ENCODE assay signal across 18 cellular contexts in genomic region chr9:121316852-121317373, GRCh38. TPM values are rescaled to one million over a fixed set of nuclear protein-coding genes. Genes with fewer than 3 reads are reported as not detected.
DNase-seq lines count a peak whose midpoint lies in the region; ATAC-seq and TF ChIP-seq lines count a peak whose summit lies in the region.
"Had no signal": no experiment of that assay in that cellular context is flagged by ENCODE, and none has a peak within 500 bp of the region (broad histone marks: within the 10 kb centered on the region; RNA-seq: fewer than 3 reads in every experiment).

No MANE protein-coding gene starts in this region.

- no peak overlapping the region for H2BK20ac ChIP-seq in IMR-90 (ENCODE audit: low read depth, low read length)

- H4K91ac ChIP-seq in IMR-90 (ENCODE audit: insufficient read depth, low read depth, low read length), result no peak overlapping the region

- peaks cover 4% of the 10 kb centered on the region for H3K4me1 ChIP-seq in IMR-90 (ENCODE audit: control insufficient read depth, insufficient read depth, low read length)
- H3K4me1 ChIP-seq in neutrophil (ENCODE audit: control insufficient read depth in 1 of 2, insufficient read depth in 1 of 2, low read depth in 1 of 2, low read length in 1 of 2), result peaks cover 19 to 22% of the 10 kb centered on the region in 2 experiments
- peaks cover 10 to 79% (median 65%) of the 10 kb centered on the region in 5 donors for H3K4me1 ChIP-seq in subcutaneous abdominal adipose tissue (ENCODE audit: control insufficient read depth in 5 of 5, insufficient read depth in 5 of 5, low read length in 5 of 5)
- H3K4me1 ChIP-seq: parathyroid adenoma had no signal

- H2BK120ac ChIP-seq in IMR-90 (ENCODE audit: low read depth, low read length), result no peak overlapping the region

- BruUV-seq in IMR-90 (replicated peaks; lab: Mats Ljungman, UMichigan), result no TSS peak

- H2AK5ac ChIP-seq in IMR-90 (ENCODE audit: low read depth, low read length), result no peak overlapping the region

- DNase-seq in IMR-90 (no peak), coronary artery (ENCODE audit: low spot score) (peak; percentile 62), NCI-H524 treated with DMSO at 0.1 percent for 48 hours (lab: John Stamatoyannopoulos, UW) (no peak)
- DNase-seq: activated naive CD4-positive, alpha-beta T cell treated with anti-CD3 and anti-CD28 coated beads, Interleukin-2, amount 10 ng/mL, durations not matched to agents 7 days and 5 days; activated T-cell treated with anti-CD3 and anti-CD28 coated beads, Interleukin-2, amount 50 U/mL, for 4 hours; effector CD4-positive, alpha-beta T cell; erythroblast; naive thymus-derived CD8-positive, alpha-beta T cell; stimulated activated CD4-positive, alpha-beta T cell treated with anti-CD3 and anti-CD28 coated beads, Interleukin-2, amount 100 ng/mL, for 24 hours had no signal

- H3K79me1 ChIP-seq in IMR-90 (ENCODE audit: low read depth in 1 of 2, low read length in 2 of 2), result peaks cover 0 to 20% of the 10 kb centered on the region in 2 experiments; a peak in 1 of 4 replicates

- no peak for ATAC-seq in IMR-90 (ENCODE audit: low read depth)
- ATAC-seq in GM21526 (IDR thresholded peaks at IDR 0.05; ENCODE audit: low FRiP score, unreplicated experiment), result no peak
- no peak for ATAC-seq in HG02852 (IDR thresholded peaks at IDR 0.05; ENCODE audit: unreplicated experiment)
- ATAC-seq in GM21717 (IDR thresholded peaks at IDR 0.05; ENCODE audit: unreplicated experiment), result no peak
- ATAC-seq: activated T-cell treated with anti-CD3 and anti-CD28 coated beads, Interleukin-2, amount 50 U/mL, for 4 hours; GM23338; naive thymus-derived CD8-positive, alpha-beta T cell; stimulated activated memory B cell treated with anti-CD40 and anti-IgM and Interleukin-4, amounts not matched to agents 10 μg/mL and 1 μg/mL and 100 μg/mL, for 72 hours had no signal

- 93% methylated on average over 3 of the region's 11 CpGs; no CpG with 5 or more reads in 1 of the 2 experiments for WGBS in IMR-90 (ENCODE audit: extremely low coverage in 2 of 2, insufficient read length in 1 of 2), 2 experiments

- no peak overlapping the region for H3K23ac ChIP-seq in IMR-90 (ENCODE audit: low read depth, low read length)

- TF ChIP-seq CTCF in IMR-90 (conservative IDR thresholded peaks at IDR 0.05; ENCODE audit: low read depth, low read length) (no peak), coronary artery (IDR thresholded peaks at IDR 0.05) (no peak), neutrophil (IDR thresholded peaks at IDR 0.05) (no peak)

- no peak overlapping the region for H3K4me3 ChIP-seq in IMR-90 (ENCODE audit: insufficient read depth, low read depth, low read length)
- H3K4me3 ChIP-seq in coronary artery, result no peak overlapping the region
- H3K4me3 ChIP-seq in neutrophil (ENCODE audit: low read depth in 1 of 2, low read length in 1 of 2), result no peak overlapping the region
- H3K4me3 ChIP-seq in subcutaneous abdominal adipose tissue (ENCODE audit: low read depth in 1 of 5, low read length in 5 of 5), result peak overlapping the region in 1 of 5 donors; percentile 1
- H3K4me3 ChIP-seq: GM23338, Peyer's patch had no signal

- H3K4me2 ChIP-seq in IMR-90 (ENCODE audit: low read depth, low read length), result no peak overlapping the region
- H3K4me2 ChIP-seq: GM23338 had no signal

- TF ChIP-seq RAD21 in IMR-90 (IDR thresholded peaks at IDR 0.05; ENCODE audit: low read length), result no peak

- H2AFZ ChIP-seq in IMR-90 (replicated peaks; ENCODE audit: low read length, poor library complexity), result no peak overlapping the region
- H2AFZ ChIP-seq: GM23338, parathyroid adenoma had no signal

- H4K20me1 ChIP-seq in IMR-90 (ENCODE audit: insufficient read depth, low read length), result no peaks in the 10 kb centered on the region

- no peak overlapping the region for H3K14ac ChIP-seq in IMR-90 (replicated peaks; ENCODE audit: low read depth, low read length)

- CTCF ChIA-PET in IMR-90 (lab: Yijun Ruan, JAX), result interaction anchor here (0.9 kb wide), 1 partner anchor 83 kb away, joined by 3 read pairs; no protein-coding TSS in a partner anchor

- in situ Hi-C loops in IMR-90 (cut with MboI; ENCODE audit: low sequenced_read_pairs), result loop anchor here (5.0 kb wide), 1 partner anchor 105 kb away; no protein-coding TSS in a partner anchor

- H3K36me3 ChIP-seq in IMR-90 (ENCODE audit: control insufficient read depth, insufficient read depth, low read length), result peaks cover 65% of the 10 kb centered on the region
- H3K36me3 ChIP-seq in neutrophil, result peaks cover 88% of the 10 kb centered on the region
- peaks cover 15 to 95% (median 83%) of the 10 kb centered on the region in 5 donors for H3K36me3 ChIP-seq in subcutaneous abdominal adipose tissue (ENCODE audit: control insufficient read depth in 5 of 5, insufficient read depth in 5 of 5, low read length in 5 of 5)

- no peak overlapping the region for H2BK5ac ChIP-seq in IMR-90 (ENCODE audit: low read depth, low read length, poor library complexity, severe bottlenecking)

- H4K8ac ChIP-seq in IMR-90 (ENCODE audit: low read depth in 2 of 2, low read length in 2 of 2), result no peak overlapping the region

- POLR2A ChIA-PET in IMR-90 (lab: Charles Lee; ENCODE audit: unreplicated experiment), result no interaction called here

- peaks cover 5% of the 10 kb centered on the region; the same call in 1 of the 2 replicates for H3K9me1 ChIP-seq in IMR-90 (ENCODE audit: insufficient read depth, low read length)

- no peak overlapping the region for H2BK15ac ChIP-seq in IMR-90 (ENCODE audit: low read depth, low read length)

- H3K18ac ChIP-seq in IMR-90 (ENCODE audit: low read depth, low read length), result no peak overlapping the region

- peak overlapping the region; percentile 44 for H2AK9ac ChIP-seq in IMR-90 (replicated peaks; ENCODE audit: low read depth, low read length, poor library complexity)

- no peak overlapping the region for H4K5ac ChIP-seq in IMR-90 (ENCODE audit: low read depth, low read length)

- no peaks in the 10 kb centered on the region for H3K27me3 ChIP-seq in IMR-90 (ENCODE audit: control insufficient read depth, insufficient read depth, low read length)
- no peaks in the 10 kb centered on the region for H3K27me3 ChIP-seq in neutrophil
- no peaks in the 10 kb centered on the region for H3K27me3 ChIP-seq in subcutaneous abdominal adipose tissue (ENCODE audit: control insufficient read depth in 5 of 5, insufficient read depth in 4 of 5, low read length in 5 of 5)
- H3K27me3 ChIP-seq: Peyer's patch had no signal

- dilution Hi-C loops in IMR-90 (cut with HindIII; ENCODE audit: low sequenced_read_pairs, unreplicated experiment), result no loop called here

- no peak overlapping the region for H3K4ac ChIP-seq in IMR-90 (ENCODE audit: low read depth, low read length)

- intact Hi-C loops in IMR-90 (cut with micrococcal nuclease), result no loop called here

- H3K9me3 ChIP-seq in IMR-90 (ENCODE audit: control insufficient read depth, insufficient read depth, low read length), result no peaks in the 10 kb centered on the region
- H3K9me3 ChIP-seq in neutrophil, result no peaks in the 10 kb centered on the region
- no peaks in the 10 kb centered on the region for H3K9me3 ChIP-seq in subcutaneous abdominal adipose tissue (ENCODE audit: control insufficient read depth in 5 of 5, low read length in 5 of 5)
- H3K9me3 ChIP-seq: Peyer's patch had no signal

- H3K9ac ChIP-seq in IMR-90 (ENCODE audit: low read depth, low read length) (no peak overlapping the region), subcutaneous abdominal adipose tissue (ENCODE audit: low read length in 5 of 5) (peak overlapping the region in 1 of 5 donors; percentile 25)
- H3K9ac ChIP-seq: parathyroid adenoma had no signal

- H3K56ac ChIP-seq in IMR-90 (ENCODE audit: extremely low read depth, insufficient read depth, low read length), result no peak overlapping the region

- H3K27ac ChIP-seq in IMR-90 (ENCODE audit: insufficient read depth, low read length) (no peak overlapping the region), coronary artery (peak overlapping the region; percentile 97 to 99), neutrophil (peak overlapping the region; percentile 32), subcutaneous abdominal adipose tissue (ENCODE audit: low read depth, low read length) (peak overlapping the region; percentile 86)
- H3K27ac ChIP-seq: parathyroid adenoma had no signal

- TF ChIP-seq POLR2A in IMR-90 (IDR thresholded peaks at IDR 0.05; ENCODE audit: low read depth, low read length), result no peak

TF ChIP-seq in IMR-90, 13 proteins besides CTCF, POLR2A, EP300 and RAD21 (continues in another document):
- TF ChIP-seq MXI1 (IDR thresholded peaks at IDR 0.05; ENCODE audit: borderline replicate concordance, low read depth, low read length), result no peak
- TF ChIP-seq MAFK (IDR thresholded peaks at IDR 0.05; ENCODE audit: low read depth, low read length), result no peak
- TF ChIP-seq NFE2L2 (IDR thresholded peaks at IDR 0.05; ENCODE audit: low read depth, low read length), result no peak
- no peak for TF ChIP-seq MAZ (IDR thresholded peaks at IDR 0.05; ENCODE audit: borderline replicate concordance, low read depth, low read length)
- no peak for TF ChIP-seq RFX5 (IDR thresholded peaks at IDR 0.05; ENCODE audit: low read depth, low read length)
- no peak for TF ChIP-seq RCOR1 (IDR thresholded peaks at IDR 0.05; ENCODE audit: insufficient replicate concordance, low read length)
- no peak for TF ChIP-seq BHLHE40 (IDR thresholded peaks at IDR 0.05; ENCODE audit: low read depth, low read length)
- TF ChIP-seq CEBPB (IDR thresholded peaks at IDR 0.05; ENCODE audit: low read depth, low read length), result no peak
- no peak for TF ChIP-seq USF2 (IDR thresholded peaks at IDR 0.05; ENCODE audit: low read depth, low read length)

RNA-seq across cellular contexts. Expression of gene GSN, which starts 49.0 kb away (rescaled TPM):
- total RNA-seq in IMR-90 (2012; rRNA removed), result 461 and 547 TPM in 2 replicates
- polyA plus RNA-seq in IMR-90 (2012; rRNA removed), result 482 and 495 TPM in 2 replicates
- 396 and 740 TPM in 2 replicates for polyA plus RNA-seq in IMR-90 (2012; cell fraction: cytosol; rRNA removed)
- polyA plus RNA-seq in IMR-90 (2012; cell fraction: nucleus; rRNA removed; ENCODE audit: low replicate concordance), result 382 and 609 TPM in 2 replicates

RNA-seq across cellular contexts. Expression of gene STOM, which starts 53.1 kb away (rescaled TPM):
- 84.8 and 103 TPM in 2 replicates for total RNA-seq in IMR-90 (2012; rRNA removed)
- 67.6 and 78.4 TPM in 2 replicates for polyA plus RNA-seq in IMR-90 (2012; rRNA removed)
- 45.3 TPM in 2 replicates for polyA plus RNA-seq in IMR-90 (2012; cell fraction: cytosol; rRNA removed)
- 9.8 and 44.1 TPM in 2 replicates for polyA plus RNA-seq in IMR-90 (2012; cell fraction: nucleus; rRNA removed; ENCODE audit: low replicate concordance)
